ENCODE assay signal across 1 cellular context in genomic region chr20:50464725-50465650, GRCh38.
TF ChIP-seq lines count a peak whose summit lies in the region.

No MANE protein-coding gene starts in this region.

TF ChIP-seq in IMR-90, 13 proteins besides CTCF, POLR2A, EP300 and RAD21:
- no peak for TF ChIP-seq CHD1 (IDR thresholded peaks at IDR 0.05; ENCODE audit: low read depth, low read length)
- TF ChIP-seq NFE2L2 (IDR thresholded peaks at IDR 0.05; ENCODE audit: low read depth, low read length) = no peak
- no peak for TF ChIP-seq MAFK (IDR thresholded peaks at IDR 0.05; ENCODE audit: low read depth, low read length)
- no peak for TF ChIP-seq RFX5 (IDR thresholded peaks at IDR 0.05; ENCODE audit: low read depth, low read length)
- TF ChIP-seq USF2 (IDR thresholded peaks at IDR 0.05; ENCODE audit: low read depth, low read length) = no peak
- no peak for TF ChIP-seq RCOR1 (IDR thresholded peaks at IDR 0.05; ENCODE audit: insufficient replicate concordance, low read length)
- no peak for TF ChIP-seq MXI1 (IDR thresholded peaks at IDR 0.05; ENCODE audit: borderline replicate concordance, low read depth, low read length)
- TF ChIP-seq ELK1 (IDR thresholded peaks at IDR 0.05; ENCODE audit: borderline replicate concordance, low read depth, low read length) = no peak
- TF ChIP-seq BHLHE40 (IDR thresholded peaks at IDR 0.05; ENCODE audit: low read depth, low read length) = no peak
- no peak for TF ChIP-seq SMC3 (IDR thresholded peaks at IDR 0.05; ENCODE audit: low read depth, low read length)
- no peak for TF ChIP-seq MAZ (IDR thresholded peaks at IDR 0.05; ENCODE audit: borderline replicate concordance, low read depth, low read length)
